In the genomic region with DNA sequence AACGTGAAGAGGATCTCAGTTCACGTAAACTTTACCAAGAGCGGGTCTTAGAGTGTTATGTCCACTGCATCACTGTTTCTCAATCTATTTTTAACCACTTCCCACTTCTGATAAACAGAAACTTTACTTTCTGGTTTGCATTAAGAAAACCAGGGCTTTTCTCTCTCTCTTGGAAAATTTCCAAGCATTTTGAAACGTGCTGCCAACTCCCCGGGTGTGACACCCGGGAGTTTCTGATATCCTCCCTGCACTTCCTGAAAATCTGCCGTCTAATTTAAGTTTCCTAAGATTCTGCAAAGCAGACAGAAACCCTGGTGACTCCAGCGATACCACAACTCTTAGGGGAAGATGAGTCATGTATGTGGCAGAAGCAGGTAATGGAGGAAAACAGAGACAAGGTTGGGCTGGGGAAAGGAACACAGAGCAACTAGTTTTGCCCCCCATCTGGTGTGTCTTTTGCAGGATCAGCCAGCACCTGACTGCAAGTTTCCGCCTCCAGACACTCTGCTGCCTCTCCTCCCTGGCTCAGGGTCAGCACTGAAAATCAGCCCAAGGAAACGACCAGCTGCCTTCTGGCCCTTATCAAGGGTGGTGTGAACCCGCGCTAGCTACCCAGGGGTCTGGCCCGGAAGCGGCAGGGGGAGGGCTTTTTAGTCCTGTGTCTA, we compare ENCODE assay signal across 1 cellular context.
TF ChIP-seq lines count a peak whose summit lies in the region.

No MANE protein-coding gene starts in this region.

TF ChIP-seq in GM12878, 131 proteins besides CTCF, POLR2A, EP300 and RAD21 (continued from another document and continues in another):
- TF ChIP-seq, protein P1, sequence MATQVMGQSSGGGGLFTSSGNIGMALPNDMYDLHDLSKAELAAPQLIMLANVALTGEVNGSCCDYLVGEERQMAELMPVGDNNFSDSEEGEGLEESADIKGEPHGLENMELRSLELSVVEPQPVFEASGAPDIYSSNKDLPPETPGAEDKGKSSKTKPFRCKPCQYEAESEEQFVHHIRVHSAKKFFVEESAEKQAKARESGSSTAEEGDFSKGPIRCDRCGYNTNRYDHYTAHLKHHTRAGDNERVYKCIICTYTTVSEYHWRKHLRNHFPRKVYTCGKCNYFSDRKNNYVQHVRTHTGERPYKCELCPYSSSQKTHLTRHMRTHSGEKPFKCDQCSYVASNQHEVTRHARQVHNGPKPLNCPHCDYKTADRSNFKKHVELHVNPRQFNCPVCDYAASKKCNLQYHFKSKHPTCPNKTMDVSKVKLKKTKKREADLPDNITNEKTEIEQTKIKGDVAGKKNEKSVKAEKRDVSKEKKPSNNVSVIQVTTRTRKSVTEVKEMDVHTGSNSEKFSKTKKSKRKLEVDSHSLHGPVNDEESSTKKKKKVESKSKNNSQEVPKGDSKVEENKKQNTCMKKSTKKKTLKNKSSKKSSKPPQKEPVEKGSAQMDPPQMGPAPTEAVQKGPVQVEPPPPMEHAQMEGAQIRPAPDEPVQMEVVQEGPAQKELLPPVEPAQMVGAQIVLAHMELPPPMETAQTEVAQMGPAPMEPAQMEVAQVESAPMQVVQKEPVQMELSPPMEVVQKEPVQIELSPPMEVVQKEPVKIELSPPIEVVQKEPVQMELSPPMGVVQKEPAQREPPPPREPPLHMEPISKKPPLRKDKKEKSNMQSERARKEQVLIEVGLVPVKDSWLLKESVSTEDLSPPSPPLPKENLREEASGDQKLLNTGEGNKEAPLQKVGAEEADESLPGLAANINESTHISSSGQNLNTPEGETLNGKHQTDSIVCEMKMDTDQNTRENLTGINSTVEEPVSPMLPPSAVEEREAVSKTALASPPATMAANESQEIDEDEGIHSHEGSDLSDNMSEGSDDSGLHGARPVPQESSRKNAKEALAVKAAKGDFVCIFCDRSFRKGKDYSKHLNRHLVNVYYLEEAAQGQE (IDR thresholded peaks at IDR 0.05; ENCODE audit: low read depth, low read length): no peak
- TF ChIP-seq, protein P2, sequence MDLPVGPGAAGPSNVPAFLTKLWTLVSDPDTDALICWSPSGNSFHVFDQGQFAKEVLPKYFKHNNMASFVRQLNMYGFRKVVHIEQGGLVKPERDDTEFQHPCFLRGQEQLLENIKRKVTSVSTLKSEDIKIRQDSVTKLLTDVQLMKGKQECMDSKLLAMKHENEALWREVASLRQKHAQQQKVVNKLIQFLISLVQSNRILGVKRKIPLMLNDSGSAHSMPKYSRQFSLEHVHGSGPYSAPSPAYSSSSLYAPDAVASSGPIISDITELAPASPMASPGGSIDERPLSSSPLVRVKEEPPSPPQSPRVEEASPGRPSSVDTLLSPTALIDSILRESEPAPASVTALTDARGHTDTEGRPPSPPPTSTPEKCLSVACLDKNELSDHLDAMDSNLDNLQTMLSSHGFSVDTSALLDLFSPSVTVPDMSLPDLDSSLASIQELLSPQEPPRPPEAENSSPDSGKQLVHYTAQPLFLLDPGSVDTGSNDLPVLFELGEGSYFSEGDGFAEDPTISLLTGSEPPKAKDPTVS (IDR thresholded peaks at IDR 0.05; ENCODE audit: low read depth, low read length): no peak
- no peak for TF ChIP-seq RELA (IDR thresholded peaks at IDR 0.05; ENCODE audit: borderline replicate concordance, partially characterized antibody)
- TF ChIP-seq NR2F1 (conservative IDR thresholded peaks at IDR 0.05): no peak
- TF ChIP-seq, protein P3, sequence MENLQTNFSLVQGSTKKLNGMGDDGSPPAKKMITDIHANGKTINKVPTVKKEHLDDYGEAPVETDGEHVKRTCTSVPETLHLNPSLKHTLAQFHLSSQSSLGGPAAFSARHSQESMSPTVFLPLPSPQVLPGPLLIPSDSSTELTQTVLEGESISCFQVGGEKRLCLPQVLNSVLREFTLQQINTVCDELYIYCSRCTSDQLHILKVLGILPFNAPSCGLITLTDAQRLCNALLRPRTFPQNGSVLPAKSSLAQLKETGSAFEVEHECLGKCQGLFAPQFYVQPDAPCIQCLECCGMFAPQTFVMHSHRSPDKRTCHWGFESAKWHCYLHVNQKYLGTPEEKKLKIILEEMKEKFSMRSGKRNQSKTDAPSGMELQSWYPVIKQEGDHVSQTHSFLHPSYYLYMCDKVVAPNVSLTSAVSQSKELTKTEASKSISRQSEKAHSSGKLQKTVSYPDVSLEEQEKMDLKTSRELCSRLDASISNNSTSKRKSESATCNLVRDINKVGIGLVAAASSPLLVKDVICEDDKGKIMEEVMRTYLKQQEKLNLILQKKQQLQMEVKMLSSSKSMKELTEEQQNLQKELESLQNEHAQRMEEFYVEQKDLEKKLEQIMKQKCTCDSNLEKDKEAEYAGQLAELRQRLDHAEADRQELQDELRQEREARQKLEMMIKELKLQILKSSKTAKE (IDR thresholded peaks at IDR 0.05; ENCODE audit: low read depth, poor library complexity, severe bottlenecking): peak; percentile 18
- TF ChIP-seq CREM (IDR thresholded peaks at IDR 0.05; ENCODE audit: low read depth): no peak; the same call in 1 of the 2 replicates
- TF ChIP-seq CHD2 (IDR thresholded peaks at IDR 0.05; ENCODE audit: borderline replicate concordance, low read depth, low read length): no peak
- no peak for TF ChIP-seq CEBPB (IDR thresholded peaks at IDR 0.05; ENCODE audit: borderline replicate concordance in 1 of 2, low read depth in 2 of 2, low read length in 2 of 2)
- no peak for TF ChIP-seq HDAC2 (IDR thresholded peaks at IDR 0.05)
- TF ChIP-seq NBN (IDR thresholded peaks at IDR 0.05): no peak
- TF ChIP-seq, protein P4, sequence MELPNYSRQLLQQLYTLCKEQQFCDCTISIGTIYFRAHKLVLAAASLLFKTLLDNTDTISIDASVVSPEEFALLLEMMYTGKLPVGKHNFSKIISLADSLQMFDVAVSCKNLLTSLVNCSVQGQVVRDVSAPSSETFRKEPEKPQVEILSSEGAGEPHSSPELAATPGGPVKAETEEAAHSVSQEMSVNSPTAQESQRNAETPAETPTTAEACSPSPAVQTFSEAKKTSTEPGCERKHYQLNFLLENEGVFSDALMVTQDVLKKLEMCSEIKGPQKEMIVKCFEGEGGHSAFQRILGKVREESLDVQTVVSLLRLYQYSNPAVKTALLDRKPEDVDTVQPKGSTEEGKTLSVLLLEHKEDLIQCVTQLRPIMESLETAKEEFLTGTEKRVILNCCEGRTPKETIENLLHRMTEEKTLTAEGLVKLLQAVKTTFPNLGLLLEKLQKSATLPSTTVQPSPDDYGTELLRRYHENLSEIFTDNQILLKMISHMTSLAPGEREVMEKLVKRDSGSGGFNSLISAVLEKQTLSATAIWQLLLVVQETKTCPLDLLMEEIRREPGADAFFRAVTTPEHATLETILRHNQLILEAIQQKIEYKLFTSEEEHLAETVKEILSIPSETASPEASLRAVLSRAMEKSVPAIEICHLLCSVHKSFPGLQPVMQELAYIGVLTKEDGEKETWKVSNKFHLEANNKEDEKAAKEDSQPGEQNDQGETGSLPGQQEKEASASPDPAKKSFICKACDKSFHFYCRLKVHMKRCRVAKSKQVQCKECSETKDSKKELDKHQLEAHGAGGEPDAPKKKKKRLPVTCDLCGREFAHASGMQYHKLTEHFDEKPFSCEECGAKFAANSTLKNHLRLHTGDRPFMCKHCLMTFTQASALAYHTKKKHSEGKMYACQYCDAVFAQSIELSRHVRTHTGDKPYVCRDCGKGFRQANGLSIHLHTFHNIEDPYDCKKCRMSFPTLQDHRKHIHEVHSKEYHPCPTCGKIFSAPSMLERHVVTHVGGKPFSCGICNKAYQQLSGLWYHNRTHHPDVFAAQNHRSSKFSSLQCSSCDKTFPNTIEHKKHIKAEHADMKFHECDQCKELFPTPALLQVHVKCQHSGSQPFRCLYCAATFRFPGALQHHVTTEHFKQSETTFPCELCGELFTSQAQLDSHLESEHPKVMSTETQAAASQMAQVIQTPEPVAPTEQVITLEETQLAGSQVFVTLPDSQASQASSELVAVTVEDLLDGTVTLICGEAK (IDR thresholded peaks at IDR 0.05; ENCODE audit: borderline replicate concordance): 0 out of 2 replicates have a peak, but pooled peaks have one; percentile 7
- 0 out of 2 replicates have a peak, but pooled peaks have one; percentile 24 for TF ChIP-seq IRF4 (IDR thresholded peaks at IDR 0.05; ENCODE audit: low read depth, low read length)
- TF ChIP-seq, protein P5, sequence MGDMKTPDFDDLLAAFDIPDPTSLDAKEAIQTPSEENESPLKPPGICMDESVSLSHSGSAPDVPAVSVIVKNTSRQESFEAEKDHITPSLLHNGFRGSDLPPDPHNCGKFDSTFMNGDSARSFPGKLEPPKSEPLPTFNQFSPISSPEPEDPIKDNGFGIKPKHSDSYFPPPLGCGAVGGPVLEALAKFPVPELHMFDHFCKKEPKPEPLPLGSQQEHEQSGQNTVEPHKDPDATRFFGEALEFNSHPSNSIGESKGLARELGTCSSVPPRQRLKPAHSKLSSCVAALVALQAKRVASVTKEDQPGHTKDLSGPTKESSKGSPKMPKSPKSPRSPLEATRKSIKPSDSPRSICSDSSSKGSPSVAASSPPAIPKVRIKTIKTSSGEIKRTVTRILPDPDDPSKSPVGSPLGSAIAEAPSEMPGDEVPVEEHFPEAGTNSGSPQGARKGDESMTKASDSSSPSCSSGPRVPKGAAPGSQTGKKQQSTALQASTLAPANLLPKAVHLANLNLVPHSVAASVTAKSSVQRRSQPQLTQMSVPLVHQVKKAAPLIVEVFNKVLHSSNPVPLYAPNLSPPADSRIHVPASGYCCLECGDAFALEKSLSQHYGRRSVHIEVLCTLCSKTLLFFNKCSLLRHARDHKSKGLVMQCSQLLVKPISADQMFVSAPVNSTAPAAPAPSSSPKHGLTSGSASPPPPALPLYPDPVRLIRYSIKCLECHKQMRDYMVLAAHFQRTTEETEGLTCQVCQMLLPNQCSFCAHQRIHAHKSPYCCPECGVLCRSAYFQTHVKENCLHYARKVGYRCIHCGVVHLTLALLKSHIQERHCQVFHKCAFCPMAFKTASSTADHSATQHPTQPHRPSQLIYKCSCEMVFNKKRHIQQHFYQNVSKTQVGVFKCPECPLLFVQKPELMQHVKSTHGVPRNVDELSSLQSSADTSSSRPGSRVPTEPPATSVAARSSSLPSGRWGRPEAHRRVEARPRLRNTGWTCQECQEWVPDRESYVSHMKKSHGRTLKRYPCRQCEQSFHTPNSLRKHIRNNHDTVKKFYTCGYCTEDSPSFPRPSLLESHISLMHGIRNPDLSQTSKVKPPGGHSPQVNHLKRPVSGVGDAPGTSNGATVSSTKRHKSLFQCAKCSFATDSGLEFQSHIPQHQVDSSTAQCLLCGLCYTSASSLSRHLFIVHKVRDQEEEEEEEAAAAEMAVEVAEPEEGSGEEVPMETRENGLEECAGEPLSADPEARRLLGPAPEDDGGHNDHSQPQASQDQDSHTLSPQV (IDR thresholded peaks at IDR 0.05): no peak
- no peak for TF ChIP-seq ZNF217 (IDR thresholded peaks at IDR 0.05)
- TF ChIP-seq, protein P6, sequence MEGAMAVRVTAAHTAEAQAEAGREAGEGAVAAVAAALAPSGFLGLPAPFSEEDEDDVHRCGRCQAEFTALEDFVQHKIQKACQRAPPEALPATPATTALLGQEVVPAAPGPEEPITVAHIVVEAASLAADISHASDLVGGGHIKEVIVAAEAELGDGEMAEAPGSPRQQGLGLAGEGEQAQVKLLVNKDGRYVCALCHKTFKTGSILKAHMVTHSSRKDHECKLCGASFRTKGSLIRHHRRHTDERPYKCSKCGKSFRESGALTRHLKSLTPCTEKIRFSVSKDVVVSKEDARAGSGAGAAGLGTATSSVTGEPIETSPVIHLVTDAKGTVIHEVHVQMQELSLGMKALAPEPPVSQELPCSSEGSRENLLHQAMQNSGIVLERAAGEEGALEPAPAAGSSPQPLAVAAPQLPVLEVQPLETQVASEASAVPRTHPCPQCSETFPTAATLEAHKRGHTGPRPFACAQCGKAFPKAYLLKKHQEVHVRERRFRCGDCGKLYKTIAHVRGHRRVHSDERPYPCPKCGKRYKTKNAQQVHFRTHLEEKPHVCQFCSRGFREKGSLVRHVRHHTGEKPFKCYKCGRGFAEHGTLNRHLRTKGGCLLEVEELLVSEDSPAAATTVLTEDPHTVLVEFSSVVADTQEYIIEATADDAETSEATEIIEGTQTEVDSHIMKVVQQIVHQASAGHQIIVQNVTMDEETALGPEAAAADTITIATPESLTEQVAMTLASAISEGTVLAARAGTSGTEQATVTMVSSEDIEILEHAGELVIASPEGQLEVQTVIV (IDR thresholded peaks at IDR 0.05; ENCODE audit: borderline replicate concordance, partially characterized antibody): no peak
- TF ChIP-seq SREBF2 (IDR thresholded peaks at IDR 0.05; ENCODE audit: low read length): no peak
- TF ChIP-seq SIN3A (IDR thresholded peaks at IDR 0.05; ENCODE audit: low read depth, low read length): no peak
- TF ChIP-seq SMAD1 (IDR thresholded peaks at IDR 0.05; ENCODE audit: low read depth, partially characterized antibody): no peak
- peak; percentile 82 for TF ChIP-seq RUNX3 (IDR thresholded peaks at IDR 0.05; ENCODE audit: low read length)
- TF ChIP-seq, protein P7, sequence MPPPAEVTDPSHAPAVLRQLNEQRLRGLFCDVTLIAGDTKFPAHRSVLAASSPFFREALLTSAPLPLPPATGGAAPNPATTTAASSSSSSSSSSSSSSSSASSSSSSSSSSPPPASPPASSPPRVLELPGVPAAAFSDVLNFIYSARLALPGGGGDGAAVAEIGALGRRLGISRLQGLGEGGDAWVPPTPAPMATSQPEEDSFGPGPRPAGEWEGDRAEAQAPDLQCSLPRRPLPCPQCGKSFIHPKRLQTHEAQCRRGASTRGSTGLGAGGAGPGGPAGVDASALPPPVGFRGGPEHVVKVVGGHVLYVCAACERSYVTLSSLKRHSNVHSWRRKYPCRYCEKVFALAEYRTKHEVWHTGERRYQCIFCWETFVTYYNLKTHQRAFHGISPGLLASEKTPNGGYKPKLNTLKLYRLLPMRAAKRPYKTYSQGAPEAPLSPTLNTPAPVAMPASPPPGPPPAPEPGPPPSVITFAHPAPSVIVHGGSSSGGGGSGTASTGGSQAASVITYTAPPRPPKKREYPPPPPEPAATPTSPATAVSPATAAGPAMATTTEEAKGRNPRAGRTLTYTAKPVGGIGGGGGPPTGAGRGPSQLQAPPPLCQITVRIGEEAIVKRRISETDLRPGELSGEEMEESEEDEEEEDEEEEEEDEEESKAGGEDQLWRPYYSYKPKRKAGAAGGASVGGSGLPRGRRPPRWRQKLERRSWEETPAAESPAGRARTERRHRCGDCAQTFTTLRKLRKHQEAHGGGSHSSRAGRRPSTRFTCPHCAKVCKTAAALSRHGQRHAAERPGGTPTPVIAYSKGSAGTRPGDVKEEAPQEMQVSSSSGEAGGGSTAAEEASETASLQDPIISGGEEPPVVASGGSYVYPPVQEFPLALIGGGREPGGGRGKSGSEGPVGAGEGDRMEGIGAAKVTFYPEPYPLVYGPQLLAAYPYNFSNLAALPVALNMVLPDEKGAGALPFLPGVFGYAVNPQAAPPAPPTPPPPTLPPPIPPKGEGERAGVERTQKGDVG (CRISPR knock-in tag; IDR thresholded peaks at IDR 0.05): no peak
- no peak for TF ChIP-seq CREB1 (IDR thresholded peaks at IDR 0.05; ENCODE audit: low read depth)
- TF ChIP-seq, protein P8, sequence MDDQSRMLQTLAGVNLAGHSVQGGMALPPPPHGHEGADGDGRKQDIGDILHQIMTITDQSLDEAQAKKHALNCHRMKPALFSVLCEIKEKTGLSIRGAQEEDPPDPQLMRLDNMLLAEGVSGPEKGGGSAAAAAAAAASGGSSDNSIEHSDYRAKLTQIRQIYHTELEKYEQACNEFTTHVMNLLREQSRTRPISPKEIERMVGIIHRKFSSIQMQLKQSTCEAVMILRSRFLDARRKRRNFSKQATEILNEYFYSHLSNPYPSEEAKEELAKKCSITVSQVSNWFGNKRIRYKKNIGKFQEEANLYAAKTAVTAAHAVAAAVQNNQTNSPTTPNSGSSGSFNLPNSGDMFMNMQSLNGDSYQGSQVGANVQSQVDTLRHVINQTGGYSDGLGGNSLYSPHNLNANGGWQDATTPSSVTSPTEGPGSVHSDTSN (IDR thresholded peaks at IDR 0.05; ENCODE audit: insufficient replicate concordance, low read depth, low read length): no peak
